Comparison of ENCODE assay signal across 1 cellular context in the genomic region with DNA sequence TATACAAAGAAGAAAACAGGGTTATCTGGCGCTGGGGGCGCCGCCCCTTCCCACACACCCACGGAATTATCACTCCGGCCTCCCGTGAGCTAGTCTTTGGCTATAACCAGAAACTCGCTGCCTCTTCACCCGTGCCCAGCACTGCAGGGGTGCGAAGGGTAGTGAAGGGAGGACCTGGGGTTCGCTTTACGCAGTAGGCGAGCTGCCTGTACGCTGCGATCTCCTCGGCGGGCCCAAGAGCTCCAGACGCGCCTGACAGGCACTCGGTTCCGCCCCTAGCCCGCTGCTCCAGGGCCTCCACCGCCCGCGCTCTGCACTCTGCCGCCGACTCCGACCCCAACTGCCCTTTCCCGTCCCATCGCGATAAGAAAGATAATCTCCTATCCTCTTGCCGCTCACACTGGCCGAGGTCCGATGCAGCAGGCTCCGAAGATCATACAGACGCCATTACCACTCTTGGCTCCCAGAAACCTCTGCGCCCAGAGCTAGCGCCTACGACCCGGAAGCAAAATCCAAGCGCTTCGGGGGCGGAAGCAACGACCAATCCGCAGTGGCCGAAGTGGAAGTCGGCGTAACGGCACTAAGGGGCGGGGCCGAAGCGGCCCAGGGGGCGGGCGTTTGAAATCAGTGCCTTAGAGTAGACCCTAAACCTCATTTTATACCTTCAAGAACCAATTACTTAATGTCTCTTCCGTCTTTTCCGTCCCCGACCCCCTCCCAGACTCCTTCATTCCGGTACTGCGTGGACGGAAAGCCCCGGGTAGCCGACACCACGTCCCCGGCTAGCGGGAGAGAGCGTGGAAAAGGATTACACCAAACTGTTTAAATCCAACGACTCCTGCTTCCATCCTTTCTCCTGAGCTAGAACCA.
A peak's percentile ranks its signal among the peaks of the same experiment; 100 is the strongest.
TF ChIP-seq lines count a peak whose summit lies in the region.

A gene (minus strand): TSS at position 458 of the 870 bp plus-strand sequence. CDS start 1,371 bp downstream, outside the sequence.
A gene (plus strand): TSS at position 611 of the 870 bp plus-strand sequence. CDS start 23,664 bp downstream, outside the sequence.

TF ChIP-seq in HepG2, 621 proteins besides CTCF, POLR2A, EP300 and RAD21 (continued from another document and continues in another):
- TF ChIP-seq, protein P1, sequence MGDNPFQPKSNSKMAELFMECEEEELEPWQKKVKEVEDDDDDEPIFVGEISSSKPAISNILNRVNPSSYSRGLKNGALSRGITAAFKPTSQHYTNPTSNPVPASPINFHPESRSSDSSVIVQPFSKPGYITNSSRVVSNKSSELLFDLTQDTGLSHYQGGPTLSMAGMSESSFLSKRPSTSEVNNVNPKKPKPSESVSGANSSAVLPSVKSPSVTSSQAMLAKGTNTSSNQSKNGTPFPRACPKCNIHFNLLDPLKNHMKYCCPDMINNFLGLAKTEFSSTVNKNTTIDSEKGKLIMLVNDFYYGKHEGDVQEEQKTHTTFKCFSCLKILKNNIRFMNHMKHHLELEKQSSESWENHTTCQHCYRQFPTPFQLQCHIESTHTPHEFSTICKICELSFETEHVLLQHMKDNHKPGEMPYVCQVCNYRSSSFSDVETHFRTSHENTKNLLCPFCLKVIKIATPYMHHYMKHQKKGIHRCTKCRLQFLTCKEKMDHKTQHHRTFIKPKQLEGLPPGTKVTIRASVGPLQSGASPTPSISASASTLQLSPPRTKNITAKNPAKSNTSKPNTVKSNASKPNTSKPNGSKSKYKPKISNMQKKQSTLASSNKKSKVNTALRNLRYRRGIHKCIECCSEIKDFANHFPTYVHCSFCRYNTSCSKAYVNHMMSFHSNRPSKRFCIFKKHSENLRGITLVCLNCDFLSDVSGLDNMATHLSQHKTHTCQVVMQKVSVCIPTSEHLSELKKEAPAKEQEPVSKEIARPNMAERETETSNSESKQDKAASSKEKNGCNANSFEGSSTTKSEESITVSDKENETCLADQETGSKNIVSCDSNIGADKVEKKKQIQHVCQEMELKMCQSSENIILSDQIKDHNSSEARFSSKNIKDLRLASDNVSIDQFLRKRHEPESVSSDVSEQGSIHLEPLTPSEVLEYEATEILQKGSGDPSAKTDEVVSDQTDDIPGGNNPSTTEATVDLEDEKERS (CRISPR knock-in tag; IDR thresholded peaks at IDR 0.05): no peak
- TF ChIP-seq, protein P2, sequence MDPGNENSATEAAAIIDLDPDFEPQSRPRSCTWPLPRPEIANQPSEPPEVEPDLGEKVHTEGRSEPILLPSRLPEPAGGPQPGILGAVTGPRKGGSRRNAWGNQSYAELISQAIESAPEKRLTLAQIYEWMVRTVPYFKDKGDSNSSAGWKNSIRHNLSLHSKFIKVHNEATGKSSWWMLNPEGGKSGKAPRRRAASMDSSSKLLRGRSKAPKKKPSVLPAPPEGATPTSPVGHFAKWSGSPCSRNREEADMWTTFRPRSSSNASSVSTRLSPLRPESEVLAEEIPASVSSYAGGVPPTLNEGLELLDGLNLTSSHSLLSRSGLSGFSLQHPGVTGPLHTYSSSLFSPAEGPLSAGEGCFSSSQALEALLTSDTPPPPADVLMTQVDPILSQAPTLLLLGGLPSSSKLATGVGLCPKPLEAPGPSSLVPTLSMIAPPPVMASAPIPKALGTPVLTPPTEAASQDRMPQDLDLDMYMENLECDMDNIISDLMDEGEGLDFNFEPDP (CRISPR knock-in tag; conservative IDR thresholded peaks at IDR 0.05): no peak
- TF ChIP-seq, protein P3, sequence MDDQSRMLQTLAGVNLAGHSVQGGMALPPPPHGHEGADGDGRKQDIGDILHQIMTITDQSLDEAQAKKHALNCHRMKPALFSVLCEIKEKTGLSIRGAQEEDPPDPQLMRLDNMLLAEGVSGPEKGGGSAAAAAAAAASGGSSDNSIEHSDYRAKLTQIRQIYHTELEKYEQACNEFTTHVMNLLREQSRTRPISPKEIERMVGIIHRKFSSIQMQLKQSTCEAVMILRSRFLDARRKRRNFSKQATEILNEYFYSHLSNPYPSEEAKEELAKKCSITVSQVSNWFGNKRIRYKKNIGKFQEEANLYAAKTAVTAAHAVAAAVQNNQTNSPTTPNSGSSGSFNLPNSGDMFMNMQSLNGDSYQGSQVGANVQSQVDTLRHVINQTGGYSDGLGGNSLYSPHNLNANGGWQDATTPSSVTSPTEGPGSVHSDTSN (CRISPR knock-in tag; IDR thresholded peaks at IDR 0.05; ENCODE audit: borderline replicate concordance): no peak
- TF ChIP-seq ZBTB7B (CRISPR knock-in tag; IDR thresholded peaks at IDR 0.05) (no peak), ZNF337 (CRISPR knock-in tag; IDR thresholded peaks at IDR 0.05; ENCODE audit: borderline replicate concordance, low read depth) (no peak), YEATS4 (CRISPR knock-in tag; IDR thresholded peaks at IDR 0.05; ENCODE audit: borderline replicate concordance) (peak; percentile 83), SMAD1 (CRISPR knock-in tag; IDR thresholded peaks at IDR 0.05; ENCODE audit: borderline replicate concordance, low read depth) (no peak), ELF4 (CRISPR knock-in tag; IDR thresholded peaks at IDR 0.05; ENCODE audit: borderline replicate concordance) (no peak; the same call in 1 of the 2 replicates), ZNF296 (CRISPR knock-in tag; conservative IDR thresholded peaks at IDR 0.05) (no peak), REXO4 (CRISPR knock-in tag; IDR thresholded peaks at IDR 0.05; ENCODE audit: borderline replicate concordance) (no peak), RXRB (CRISPR knock-in tag; IDR thresholded peaks at IDR 0.05; ENCODE audit: borderline replicate concordance) (peak; percentile 38; the same call in 1 of the 2 replicates), ZC3H13 (CRISPR knock-in tag; IDR thresholded peaks at IDR 0.05) (no peak), CBX2 (IDR thresholded peaks at IDR 0.05; ENCODE audit: low read depth, low read length) (no peak), CBX2 (CRISPR knock-in tag; IDR thresholded peaks at IDR 0.05; ENCODE audit: low read depth) (no peak), MED13 (CRISPR knock-in tag; IDR thresholded peaks at IDR 0.05) (no peak), U2AF1 (optimal IDR thresholded peaks at IDR 0.05; ENCODE audit: low read depth, low read length) (no peak), MIXL1 (CRISPR knock-in tag; IDR thresholded peaks at IDR 0.05) (no peak; the same call in 1 of the 2 replicates), TOPORS (CRISPR knock-in tag; IDR thresholded peaks at IDR 0.05) (no peak), CENPX (CRISPR knock-in tag; IDR thresholded peaks at IDR 0.05) (no peak), ZMYM3 (CRISPR knock-in tag; IDR thresholded peaks at IDR 0.05) (no peak), SOX6 (IDR thresholded peaks at IDR 0.05) (no peak), SOX6 (CRISPR knock-in tag; IDR thresholded peaks at IDR 0.05) (peak; percentile 54), MTF2 (CRISPR knock-in tag; IDR thresholded peaks at IDR 0.05; ENCODE audit: borderline replicate concordance) (peak; percentile 81), XBP1 (CRISPR knock-in tag; IDR thresholded peaks at IDR 0.05) (no peak), SKI (IDR thresholded peaks at IDR 0.05; ENCODE audit: partially characterized antibody) (no peak), CBX5 (CRISPR knock-in tag; IDR thresholded peaks at IDR 0.05; ENCODE audit: borderline replicate concordance) (peak; percentile 59; the same call in 1 of the 2 replicates), RARA (CRISPR knock-in tag; IDR thresholded peaks at IDR 0.05) (no peak), ZNF383 (CRISPR knock-in tag; IDR thresholded peaks at IDR 0.05; ENCODE audit: borderline replicate concordance) (no peak), DR1 (CRISPR knock-in tag; IDR thresholded peaks at IDR 0.05) (no peak; the same call in 1 of the 2 replicates), NCOA5 (CRISPR knock-in tag; IDR thresholded peaks at IDR 0.05) (no peak), KDM4B (CRISPR knock-in tag; IDR thresholded peaks at IDR 0.05) (peak; percentile 62; the same call in 1 of the 2 replicates), ZFP41 (CRISPR knock-in tag; IDR thresholded peaks at IDR 0.05; ENCODE audit: borderline replicate concordance) (no peak), ZNF768 (CRISPR knock-in tag; IDR thresholded peaks at IDR 0.05) (peak; percentile 46; the same call in 1 of the 2 replicates), JDP2 (CRISPR knock-in tag; IDR thresholded peaks at IDR 0.05; ENCODE audit: borderline replicate concordance) (no peak), DPF2 (CRISPR knock-in tag; IDR thresholded peaks at IDR 0.05; ENCODE audit: borderline replicate concordance, low read depth) (no peak), ATAD3A (CRISPR knock-in tag; IDR thresholded peaks at IDR 0.05) (no peak), ZNF3 (CRISPR knock-in tag; IDR thresholded peaks at IDR 0.05) (no peak), FOXP1 (IDR thresholded peaks at IDR 0.05) (no peak), FOXP1 (CRISPR knock-in tag; IDR thresholded peaks at IDR 0.05) (no peak), ZNF543 (CRISPR knock-in tag; IDR thresholded peaks at IDR 0.05) (0 out of 2 replicates have a peak, but pooled peaks have one; percentile 29)
- TF ChIP-seq, protein P4, sequence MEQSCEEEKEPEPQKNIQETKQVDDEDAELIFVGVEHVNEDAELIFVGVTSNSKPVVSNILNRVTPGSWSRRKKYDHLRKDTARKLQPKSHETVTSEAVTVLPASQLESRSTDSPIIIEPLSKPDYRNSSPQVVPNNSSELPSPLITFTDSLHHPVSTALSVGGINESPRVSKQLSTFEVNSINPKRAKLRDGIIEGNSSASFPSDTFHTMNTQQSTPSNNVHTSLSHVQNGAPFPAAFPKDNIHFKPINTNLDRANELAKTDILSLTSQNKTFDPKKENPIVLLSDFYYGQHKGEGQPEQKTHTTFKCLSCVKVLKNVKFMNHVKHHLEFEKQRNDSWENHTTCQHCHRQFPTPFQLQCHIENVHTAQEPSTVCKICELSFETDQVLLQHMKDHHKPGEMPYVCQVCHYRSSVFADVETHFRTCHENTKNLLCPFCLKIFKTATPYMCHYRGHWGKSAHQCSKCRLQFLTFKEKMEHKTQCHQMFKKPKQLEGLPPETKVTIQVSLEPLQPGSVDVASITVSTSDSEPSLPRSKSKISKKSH (CRISPR knock-in tag; IDR thresholded peaks at IDR 0.05; ENCODE audit: borderline replicate concordance): peak; percentile 27; the same call in 1 of the 2 replicates
- TF ChIP-seq, protein P5, sequence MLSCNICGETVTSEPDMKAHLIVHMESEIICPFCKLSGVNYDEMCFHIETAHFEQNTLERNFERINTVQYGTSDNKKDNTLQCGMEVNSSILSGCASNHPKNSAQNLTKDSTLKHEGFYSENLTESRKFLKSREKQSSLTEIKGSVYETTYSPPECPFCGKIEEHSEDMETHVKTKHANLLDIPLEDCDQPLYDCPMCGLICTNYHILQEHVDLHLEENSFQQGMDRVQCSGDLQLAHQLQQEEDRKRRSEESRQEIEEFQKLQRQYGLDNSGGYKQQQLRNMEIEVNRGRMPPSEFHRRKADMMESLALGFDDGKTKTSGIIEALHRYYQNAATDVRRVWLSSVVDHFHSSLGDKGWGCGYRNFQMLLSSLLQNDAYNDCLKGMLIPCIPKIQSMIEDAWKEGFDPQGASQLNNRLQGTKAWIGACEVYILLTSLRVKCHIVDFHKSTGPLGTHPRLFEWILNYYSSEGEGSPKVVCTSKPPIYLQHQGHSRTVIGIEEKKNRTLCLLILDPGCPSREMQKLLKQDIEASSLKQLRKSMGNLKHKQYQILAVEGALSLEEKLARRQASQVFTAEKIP (CRISPR knock-in tag; IDR thresholded peaks at IDR 0.05; ENCODE audit: borderline replicate concordance): no peak
- TF ChIP-seq, protein P6, sequence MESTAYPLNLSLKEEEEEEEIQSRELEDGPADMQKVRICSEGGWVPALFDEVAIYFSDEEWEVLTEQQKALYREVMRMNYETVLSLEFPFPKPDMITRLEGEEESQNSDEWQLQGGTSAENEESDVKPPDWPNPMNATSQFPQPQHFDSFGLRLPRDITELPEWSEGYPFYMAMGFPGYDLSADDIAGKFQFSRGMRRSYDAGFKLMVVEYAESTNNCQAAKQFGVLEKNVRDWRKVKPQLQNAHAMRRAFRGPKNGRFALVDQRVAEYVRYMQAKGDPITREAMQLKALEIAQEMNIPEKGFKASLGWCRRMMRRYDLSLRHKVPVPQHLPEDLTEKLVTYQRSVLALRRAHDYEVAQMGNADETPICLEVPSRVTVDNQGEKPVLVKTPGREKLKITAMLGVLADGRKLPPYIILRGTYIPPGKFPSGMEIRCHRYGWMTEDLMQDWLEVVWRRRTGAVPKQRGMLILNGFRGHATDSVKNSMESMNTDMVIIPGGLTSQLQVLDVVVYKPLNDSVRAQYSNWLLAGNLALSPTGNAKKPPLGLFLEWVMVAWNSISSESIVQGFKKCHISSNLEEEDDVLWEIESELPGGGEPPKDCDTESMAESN (CRISPR knock-in tag; conservative IDR thresholded peaks at IDR 0.05): no peak
- TF ChIP-seq, protein P7, sequence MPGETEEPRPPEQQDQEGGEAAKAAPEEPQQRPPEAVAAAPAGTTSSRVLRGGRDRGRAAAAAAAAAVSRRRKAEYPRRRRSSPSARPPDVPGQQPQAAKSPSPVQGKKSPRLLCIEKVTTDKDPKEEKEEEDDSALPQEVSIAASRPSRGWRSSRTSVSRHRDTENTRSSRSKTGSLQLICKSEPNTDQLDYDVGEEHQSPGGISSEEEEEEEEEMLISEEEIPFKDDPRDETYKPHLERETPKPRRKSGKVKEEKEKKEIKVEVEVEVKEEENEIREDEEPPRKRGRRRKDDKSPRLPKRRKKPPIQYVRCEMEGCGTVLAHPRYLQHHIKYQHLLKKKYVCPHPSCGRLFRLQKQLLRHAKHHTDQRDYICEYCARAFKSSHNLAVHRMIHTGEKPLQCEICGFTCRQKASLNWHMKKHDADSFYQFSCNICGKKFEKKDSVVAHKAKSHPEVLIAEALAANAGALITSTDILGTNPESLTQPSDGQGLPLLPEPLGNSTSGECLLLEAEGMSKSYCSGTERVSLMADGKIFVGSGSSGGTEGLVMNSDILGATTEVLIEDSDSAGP (CRISPR knock-in tag; IDR thresholded peaks at IDR 0.05; ENCODE audit: borderline replicate concordance): peak; percentile 77
- TF ChIP-seq, protein P8, sequence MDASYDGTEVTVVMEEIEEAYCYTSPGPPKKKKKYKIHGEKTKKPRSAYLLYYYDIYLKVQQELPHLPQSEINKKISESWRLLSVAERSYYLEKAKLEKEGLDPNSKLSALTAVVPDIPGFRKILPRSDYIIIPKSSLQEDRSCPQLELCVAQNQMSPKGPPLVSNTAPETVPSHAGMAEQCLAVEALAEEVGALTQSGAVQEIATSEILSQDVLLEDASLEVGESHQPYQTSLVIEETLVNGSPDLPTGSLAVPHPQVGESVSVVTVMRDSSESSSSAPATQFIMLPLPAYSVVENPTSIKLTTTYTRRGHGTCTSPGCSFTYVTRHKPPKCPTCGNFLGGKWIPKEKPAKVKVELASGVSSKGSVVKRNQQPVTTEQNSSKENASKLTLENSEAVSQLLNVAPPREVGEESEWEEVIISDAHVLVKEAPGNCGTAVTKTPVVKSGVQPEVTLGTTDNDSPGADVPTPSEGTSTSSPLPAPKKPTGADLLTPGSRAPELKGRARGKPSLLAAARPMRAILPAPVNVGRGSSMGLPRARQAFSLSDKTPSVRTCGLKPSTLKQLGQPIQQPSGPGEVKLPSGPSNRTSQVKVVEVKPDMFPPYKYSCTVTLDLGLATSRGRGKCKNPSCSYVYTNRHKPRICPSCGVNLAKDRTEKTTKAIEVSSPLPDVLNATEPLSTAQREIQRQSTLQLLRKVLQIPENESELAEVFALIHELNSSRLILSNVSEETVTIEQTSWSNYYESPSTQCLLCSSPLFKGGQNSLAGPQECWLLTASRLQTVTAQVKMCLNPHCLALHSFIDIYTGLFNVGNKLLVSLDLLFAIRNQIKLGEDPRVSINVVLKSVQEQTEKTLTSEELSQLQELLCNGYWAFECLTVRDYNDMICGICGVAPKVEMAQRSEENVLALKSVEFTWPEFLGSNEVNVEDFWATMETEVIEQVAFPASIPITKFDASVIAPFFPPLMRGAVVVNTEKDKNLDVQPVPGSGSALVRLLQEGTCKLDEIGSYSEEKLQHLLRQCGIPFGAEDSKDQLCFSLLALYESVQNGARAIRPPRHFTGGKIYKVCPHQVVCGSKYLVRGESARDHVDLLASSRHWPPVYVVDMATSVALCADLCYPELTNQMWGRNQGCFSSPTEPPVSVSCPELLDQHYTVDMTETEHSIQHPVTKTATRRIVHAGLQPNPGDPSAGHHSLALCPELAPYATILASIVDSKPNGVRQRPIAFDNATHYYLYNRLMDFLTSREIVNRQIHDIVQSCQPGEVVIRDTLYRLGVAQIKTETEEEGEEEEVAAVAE (CRISPR knock-in tag; IDR thresholded peaks at IDR 0.05; ENCODE audit: borderline replicate concordance): peak; percentile 86
